In the genomic region with DNA sequence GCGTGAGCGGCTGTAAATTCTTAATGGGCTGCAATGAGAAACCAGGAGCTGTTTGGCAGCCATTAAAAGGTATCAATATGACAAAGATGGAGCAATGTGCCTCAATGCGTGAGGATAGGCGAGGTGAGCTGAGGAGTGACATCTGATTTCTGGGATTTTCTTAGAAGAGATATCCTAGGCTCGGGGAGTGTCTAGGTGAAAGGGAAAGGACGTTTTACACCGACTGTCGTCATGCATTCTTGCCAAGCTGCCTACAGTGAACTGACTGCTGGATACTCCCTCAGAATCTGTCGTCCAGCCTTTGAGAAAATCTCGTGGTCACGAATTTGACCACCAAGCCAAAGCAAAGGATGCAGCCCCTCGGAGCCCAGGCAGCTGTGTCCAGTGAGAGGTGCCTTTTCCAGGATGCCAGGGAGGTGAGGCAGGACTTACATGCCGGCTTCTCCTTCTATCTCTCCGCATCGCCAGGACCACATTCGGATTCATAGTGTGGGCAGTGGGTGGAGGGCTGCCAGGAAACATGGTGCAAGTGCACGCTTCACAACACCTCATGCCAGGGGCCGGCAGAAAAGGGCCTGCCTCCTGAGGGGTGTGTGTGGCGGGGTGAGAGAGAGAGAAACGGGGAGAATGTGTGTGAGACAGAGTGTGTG, we compare ENCODE assay signal across 18 cellular contexts.
DNase-seq lines count a peak whose midpoint lies in the region; ATAC-seq and TF ChIP-seq lines count a peak whose summit lies in the region.
"Had no signal": no experiment of that assay in that cellular context is flagged by ENCODE, and none has a peak within 500 bp of the region (broad histone marks: within the 10 kb centered on the region; RNA-seq: fewer than 3 reads in every experiment).

No MANE protein-coding gene starts in this region.

- peaks cover 18% of the 10 kb centered on the region for H3K27me3 Mint-ChIP-seq in activated CD8-positive, alpha-beta memory T cell treated with anti-CD3 and anti-CD28 coated beads, Interleukin-2, amount 10 ng/mL, durations not matched to agents 7 days and 5 days

- H3K27ac Mint-ChIP-seq in activated CD8-positive, alpha-beta memory T cell treated with anti-CD3 and anti-CD28 coated beads, Interleukin-2, amount 10 ng/mL, durations not matched to agents 7 days and 5 days, result no peak overlapping the region
- H3K27ac Mint-ChIP-seq: CD4-positive, alpha-beta T cell had no signal

- no peaks in the 10 kb centered on the region for H3K4me1 Mint-ChIP-seq in activated CD8-positive, alpha-beta memory T cell treated with anti-CD3 and anti-CD28 coated beads, Interleukin-2, amount 10 ng/mL, durations not matched to agents 7 days and 5 days

- ATAC-seq in activated CD8-positive, alpha-beta memory T cell treated with anti-CD3 and anti-CD28 coated beads, Interleukin-2, amount 10 ng/mL, durations not matched to agents 7 days and 5 days, result no peak
- no peak for ATAC-seq in lung (ENCODE audit: insufficient read depth, low FRiP score)
- ATAC-seq in HG03097 (IDR thresholded peaks at IDR 0.05; ENCODE audit: low FRiP score, unreplicated experiment), result no peak
- no peak for ATAC-seq in GM18502 (IDR thresholded peaks at IDR 0.05; ENCODE audit: poor library complexity, unreplicated experiment)
- ATAC-seq: K562 had no signal

- no peak for TF ChIP-seq POLR2A in thyroid gland (IDR thresholded peaks at IDR 0.05)

- DNase-seq in activated CD8-positive, alpha-beta memory T cell treated with anti-CD3 and anti-CD28 coated beads, Interleukin-2, amount 10 ng/mL, durations not matched to agents 7 days and 5 days, result peak; percentile 22
- DNase-seq in activated CD8-positive, alpha-beta memory T cell treated with anti-CD3 and anti-CD28 coated beads, Interleukin-2, amount 50 U/mL, for 48 hours, result no peak
- DNase-seq in lung (ENCODE audit: low spot score) (peak; percentile 9), thyroid gland (peak; percentile 22 to 23), GM23248 (no peak)
- DNase-seq: CD4-positive, alpha-beta T cell; Kasumi-1; NCI-H1105; NCI-H1436 treated with DMSO at 0.1 percent for 48 hours; NCI-H187 treated with DMSO at 0.1 percent for 48 hours; NCI-H2107; NCI-H524 treated with DMSO at 0.1 percent for 48 hours; PC-9 had no signal

- H3K4me1 ChIP-seq in lung (ENCODE audit: control insufficient read depth in 2 of 2, insufficient read depth in 2 of 2, low read length in 2 of 2) (peaks cover 0 to 9% of the 10 kb centered on the region in 2 donors), thyroid gland (peaks cover 16 to 31% of the 10 kb centered on the region in 2 donors), GM23248 (ENCODE audit: insufficient read depth) (peaks cover 33% of the 10 kb centered on the region)
- H3K4me1 ChIP-seq: BLaER1 had no signal

- no peaks in the 10 kb centered on the region for H4K20me1 ChIP-seq in GM23248 (ENCODE audit: insufficient read depth)
- H4K20me1 ChIP-seq: BLaER1 had no signal

- no peak overlapping the region for H3K4me3 ChIP-seq in lung
- H3K4me3 ChIP-seq in thyroid gland (replicated peaks in 1 of 3), result no peak overlapping the region
- no peak overlapping the region for H3K4me3 ChIP-seq in GM23248
- H3K4me3 ChIP-seq: BLaER1, K562, PC-9 had no signal

- peaks cover 20% of the 10 kb centered on the region for H3F3A ChIP-seq in GM23248 (ENCODE audit: insufficient read depth)

- 91 to 93% methylated on average over 20 of the region's 20 CpGs for WGBS in lung, 2 donors
- WGBS in thyroid gland, 2 donors, result 87 to 91% methylated on average over 20 of the region's 20 CpGs
- WGBS in GM23248 (ENCODE audit: low coverage in 1 of 2, low lambda C conversion rate in 2 of 2, missing lambda C conversion rate in 2 of 2), 2 experiments, result 96 to 97% methylated on average over 19 to 20 of the region's 20 CpGs

- no peaks in the 10 kb centered on the region for H3K79me2 ChIP-seq in GM23248 (ENCODE audit: insufficient read depth)

- H3K27ac ChIP-seq in VCaP, result peak overlapping the region; percentile 93
- no peak overlapping the region for H3K27ac ChIP-seq in lung (ENCODE audit: low read depth in 1 of 2, low read length in 1 of 2)
- no peak overlapping the region for H3K27ac ChIP-seq in thyroid gland
- H3K27ac ChIP-seq in GM23248, result no peak overlapping the region
- H3K27ac ChIP-seq: BLaER1, PC-9 had no signal

- H3K36me3 Mint-ChIP-seq in activated CD8-positive, alpha-beta memory T cell treated with anti-CD3 and anti-CD28 coated beads, Interleukin-2, amount 10 ng/mL, durations not matched to agents 7 days and 5 days, result no peaks in the 10 kb centered on the region

- in situ Hi-C loops in GM23248 (cut with MboI), result no loop called here

- H3K4me3 Mint-ChIP-seq in activated CD8-positive, alpha-beta memory T cell treated with anti-CD3 and anti-CD28 coated beads, Interleukin-2, amount 10 ng/mL, durations not matched to agents 7 days and 5 days, result no peak overlapping the region
- H3K4me3 Mint-ChIP-seq: CD4-positive, alpha-beta T cell had no signal

- CTCF ChIA-PET in activated CD8-positive, alpha-beta memory T cell treated with anti-CD3 and anti-CD28 coated beads, Interleukin-2, amount 10 ng/mL, durations not matched to agents 7 days and 5 days (lab: Charles Lee), result no interaction called here

- no peak overlapping the region for H3K4me2 ChIP-seq in GM23248 (ENCODE audit: unreplicated experiment)
- H3K4me2 ChIP-seq: BLaER1, PC-9 had no signal

- intact Hi-C loops in thyroid gland (cut with DNase I), result no loop called here

- H3K27me3 ChIP-seq in lung (ENCODE audit: control insufficient read depth, insufficient read depth) (no peaks in the 10 kb centered on the region), thyroid gland (no peaks in the 10 kb centered on the region), GM23248 (replicated peaks; ENCODE audit: insufficient read depth) (no peaks in the 10 kb centered on the region)
- H3K27me3 ChIP-seq: BLaER1 had no signal

- TF ChIP-seq CTCF in VCaP (conservative IDR thresholded peaks at IDR 0.05) (no peak), lung (IDR thresholded peaks at IDR 0.05; ENCODE audit: control extremely low read depth, extremely low read depth) (no peak), thyroid gland (IDR thresholded peaks at IDR 0.05) (no peak)

- H3K9ac ChIP-seq in GM23248, result no peak overlapping the region
- H3K9ac ChIP-seq: BLaER1 had no signal

- H3K9me3 Mint-ChIP-seq in activated CD8-positive, alpha-beta memory T cell treated with anti-CD3 and anti-CD28 coated beads, Interleukin-2, amount 10 ng/mL, durations not matched to agents 7 days and 5 days (ENCODE audit: low read depth), result no peaks in the 10 kb centered on the region
- H3K9me3 Mint-ChIP-seq: CD4-positive, alpha-beta T cell had no signal

- no peak overlapping the region for H2AFZ ChIP-seq in GM23248
- H2AFZ ChIP-seq: PC-9 had no signal

- no peaks in the 10 kb centered on the region for H3K9me2 ChIP-seq in GM23248 (ENCODE audit: insufficient read depth)

- H3K36me3 ChIP-seq in lung (ENCODE audit: control insufficient read depth in 2 of 2, insufficient read depth in 2 of 2, low read length in 2 of 2) (no peaks in the 10 kb centered on the region), thyroid gland (no peaks in the 10 kb centered on the region), GM23248 (ENCODE audit: low read depth) (no peaks in the 10 kb centered on the region)
- H3K36me3 ChIP-seq: BLaER1 had no signal

- H3K9me3 ChIP-seq in lung (ENCODE audit: control insufficient read depth in 2 of 2, insufficient read depth in 1 of 2, low read length in 1 of 2) (no peaks in the 10 kb centered on the region), thyroid gland (no peaks in the 10 kb centered on the region), GM23248 (ENCODE audit: low read depth) (no peaks in the 10 kb centered on the region)
- H3K9me3 ChIP-seq: BLaER1 had no signal

Comparison
In these comparisons a context has a peak if more than half of its experiments do, and no peak if none do; other contexts are left out.
1. DNase-seq: peak in activated CD8-positive, alpha-beta memory T cell treated with anti-CD3 and anti-CD28 coated beads, Interleukin-2, amount 10 ng/mL, durations not matched to agents 7 days and 5 days (single experiment), lung (single experiment) and thyroid gland (2 of 2); none in activated CD8-positive, alpha-beta memory T cell treated with anti-CD3 and anti-CD28 coated beads, Interleukin-2, amount 50 U/mL, for 48 hours (single experiment) and GM23248 (single experiment).